Comparison of ENCODE assay signal across 8 cellular contexts in the genomic region with DNA sequence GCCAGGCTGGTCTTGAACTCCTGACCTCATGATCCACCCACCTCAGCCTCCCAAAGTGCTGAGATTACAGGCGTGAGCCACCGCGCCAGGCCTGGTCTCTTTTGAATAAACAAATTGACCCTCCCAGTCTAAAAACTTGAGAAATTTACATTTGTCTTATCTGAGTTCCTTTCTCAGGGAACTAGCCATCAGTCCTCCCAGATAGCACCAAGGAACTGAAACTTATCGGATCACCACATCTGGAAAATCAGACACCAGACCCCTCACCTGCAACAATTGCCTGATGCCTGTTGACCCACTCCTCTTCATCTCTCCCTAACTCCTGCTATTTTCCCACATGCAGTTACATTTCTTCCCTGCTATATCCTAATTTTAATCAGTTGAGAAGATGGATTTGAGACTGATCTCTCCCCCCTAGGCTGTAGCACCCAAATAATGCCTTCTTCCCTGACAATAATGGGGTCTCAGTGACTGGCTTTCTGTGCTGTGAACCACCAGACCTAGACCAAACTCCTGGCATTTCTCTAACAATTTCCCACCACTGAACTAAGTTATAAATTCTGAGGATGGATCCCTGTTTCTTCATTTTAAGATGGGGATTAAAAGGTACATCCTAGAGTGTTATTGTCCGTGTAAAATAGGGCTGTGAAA. TPM values are rescaled to one million over a fixed set of nuclear protein-coding genes. Genes with fewer than 3 reads are reported as not detected.
DNase-seq lines count a peak whose midpoint lies in the region; ATAC-seq and TF ChIP-seq lines count a peak whose summit lies in the region.

No MANE protein-coding gene starts in this region.

- 97 to 98% methylated on average over 5 of the region's 5 CpGs for WGBS in thyroid gland, 2 donors

- H3K4me1 Mint-ChIP-seq in activated CD8-positive, alpha-beta memory T cell treated with anti-CD3 and anti-CD28 coated beads, Interleukin-2, amount 10 ng/mL, durations not matched to agents 7 days and 5 days: peaks cover 45% of the 10 kb centered on the region
- H3K4me1 Mint-ChIP-seq in activated T-helper 17 cell treated with anti-CD3 and anti-CD28 coated beads, Interleukin-2, amount 50 U/mL, for 72 hours: peaks cover 21% of the 10 kb centered on the region

- no peaks in the 10 kb centered on the region for H3K27me3 ChIP-seq in layer of hippocampus (ENCODE audit: control insufficient read depth, insufficient read depth, low read length)
- H3K27me3 ChIP-seq in thyroid gland: no peaks in the 10 kb centered on the region

- H3K9me3 ChIP-seq in thyroid gland: no peaks in the 10 kb centered on the region

- peaks cover 8% of the 10 kb centered on the region for H3K27me3 Mint-ChIP-seq in activated CD8-positive, alpha-beta memory T cell treated with anti-CD3 and anti-CD28 coated beads, Interleukin-2, amount 10 ng/mL, durations not matched to agents 7 days and 5 days
- no peaks in the 10 kb centered on the region for H3K27me3 Mint-ChIP-seq in activated T-helper 17 cell treated with anti-CD3 and anti-CD28 coated beads, Interleukin-2, amount 50 U/mL, for 72 hours

- no peak for ATAC-seq in activated CD8-positive, alpha-beta memory T cell treated with anti-CD3 and anti-CD28 coated beads, Interleukin-2, amount 10 ng/mL, durations not matched to agents 7 days and 5 days
- no peak for ATAC-seq in activated T-helper 17 cell treated with anti-CD3 and anti-CD28 coated beads, Interleukin-2, amount 50 U/mL, for 72 hours (replicated peaks)
- ATAC-seq in GM18498 (IDR thresholded peaks at IDR 0.05; ENCODE audit: unreplicated experiment) (no peak), GM18861 (IDR thresholded peaks at IDR 0.05; ENCODE audit: unreplicated experiment) (no peak)

- CTCF ChIA-PET in activated CD8-positive, alpha-beta memory T cell treated with anti-CD3 and anti-CD28 coated beads, Interleukin-2, amount 10 ng/mL, durations not matched to agents 7 days and 5 days (lab: Charles Lee): interaction anchor here (0.9 to 2.4 kb wide), 6 partner anchors 9 to 251 kb away, joined by 3 to 17 read pairs (median 4); partner anchors contain the start of genes MORC3 and SETD4

- H3K4me1 ChIP-seq in thyroid gland: peaks cover 18 to 46% of the 10 kb centered on the region in 2 donors

- intact Hi-C loops in thyroid gland (cut with DNase I): no loop called here

- H3K36me3 ChIP-seq in thyroid gland: no peaks in the 10 kb centered on the region

- peak overlapping the region; percentile 91 for H3K4me3 Mint-ChIP-seq in activated CD8-positive, alpha-beta memory T cell treated with anti-CD3 and anti-CD28 coated beads, Interleukin-2, amount 10 ng/mL, durations not matched to agents 7 days and 5 days
- H3K4me3 Mint-ChIP-seq in activated T-helper 17 cell treated with anti-CD3 and anti-CD28 coated beads, Interleukin-2, amount 50 U/mL, for 72 hours: peak overlapping the region; percentile 65

- peaks cover 5% of the 10 kb centered on the region for H3K9me3 Mint-ChIP-seq in activated CD8-positive, alpha-beta memory T cell treated with anti-CD3 and anti-CD28 coated beads, Interleukin-2, amount 10 ng/mL, durations not matched to agents 7 days and 5 days (ENCODE audit: low read depth)
- H3K9me3 Mint-ChIP-seq in activated T-helper 17 cell treated with anti-CD3 and anti-CD28 coated beads, Interleukin-2, amount 50 U/mL, for 72 hours: no peaks in the 10 kb centered on the region

- no peak overlapping the region for H3K27ac Mint-ChIP-seq in activated CD8-positive, alpha-beta memory T cell treated with anti-CD3 and anti-CD28 coated beads, Interleukin-2, amount 10 ng/mL, durations not matched to agents 7 days and 5 days
- no peak overlapping the region for H3K27ac Mint-ChIP-seq in activated T-helper 17 cell treated with anti-CD3 and anti-CD28 coated beads, Interleukin-2, amount 50 U/mL, for 72 hours

- no peak overlapping the region for H3K4me3 ChIP-seq in thyroid gland (replicated peaks in 1 of 3)

- H3K27ac ChIP-seq in layer of hippocampus (ENCODE audit: low read depth, low read length) (peak overlapping the region; percentile 99), thyroid gland (peak overlapping the region; percentile 65 to 79 (median 72))

- H3K36me3 Mint-ChIP-seq in activated CD8-positive, alpha-beta memory T cell treated with anti-CD3 and anti-CD28 coated beads, Interleukin-2, amount 10 ng/mL, durations not matched to agents 7 days and 5 days: peaks cover 37% of the 10 kb centered on the region
- peaks cover 23% of the 10 kb centered on the region for H3K36me3 Mint-ChIP-seq in activated T-helper 17 cell treated with anti-CD3 and anti-CD28 coated beads, Interleukin-2, amount 50 U/mL, for 72 hours (ENCODE audit: low read depth)

- no peak for TF ChIP-seq POLR2A in thyroid gland (IDR thresholded peaks at IDR 0.05)

- no peak for DNase-seq in activated CD8-positive, alpha-beta memory T cell treated with anti-CD3 and anti-CD28 coated beads, Interleukin-2, amount 10 ng/mL, durations not matched to agents 7 days and 5 days
- DNase-seq in activated CD8-positive, alpha-beta memory T cell treated with anti-CD3 and anti-CD28 coated beads, Interleukin-2, amount 50 U/mL, for 48 hours: no peak
- DNase-seq in thyroid gland (no peak), NCI-H2227 treated with DMSO at 0.1 percent for 48 hours (lab: John Stamatoyannopoulos, UW) (no peak)

- TF ChIP-seq CTCF in thyroid gland (IDR thresholded peaks at IDR 0.05): no peak

RNA-seq across cellular contexts. Expression of gene CBR1, which starts 1.0 kb away (rescaled TPM):
- total RNA-seq in activated CD8-positive, alpha-beta memory T cell treated with anti-CD3 and anti-CD28 coated beads, Interleukin-2, amount 10 ng/mL, durations not matched to agents 7 days and 5 days: 10 to 100 TPM; 47.8 to 52.3 TPM
- total RNA-seq in activated T-helper 17 cell treated with anti-CD3 and anti-CD28 coated beads, Interleukin-2, amount 50 U/mL, for 72 hours: 10 to 100 TPM; 21.8 to 63.9 TPM
- 100 to 1,000 TPM; 206 to 600 (median 418) TPM for total RNA-seq in thyroid gland

RNA-seq across cellular contexts. Expression of gene SETD4, which starts 8.5 kb away (rescaled TPM):
- 10 to 100 TPM; 17.9 to 20.9 TPM for total RNA-seq in activated CD8-positive, alpha-beta memory T cell treated with anti-CD3 and anti-CD28 coated beads, Interleukin-2, amount 10 ng/mL, durations not matched to agents 7 days and 5 days
- 10 to 100 TPM; 12.0 to 21.5 TPM for total RNA-seq in activated T-helper 17 cell treated with anti-CD3 and anti-CD28 coated beads, Interleukin-2, amount 50 U/mL, for 72 hours
- total RNA-seq in thyroid gland: 10 to 100 TPM; 25.9 to 33.1 (median 29.7) TPM
